Comparison of ENCODE assay signal across 25 cellular contexts in genomic region chr17:1956134-1956533, GRCh38.
"Had no signal": no experiment of that assay in that cellular context is flagged by ENCODE, and none has a peak within 500 bp of the region (broad histone marks: within the 10 kb centered on the region; RNA-seq: fewer than 3 reads in every experiment).

No MANE protein-coding gene starts in this region.

- H3K36me3 Mint-ChIP-seq: activated naive CD8-positive, alpha-beta T cell treated with anti-CD3 and anti-CD28 coated beads, Interleukin-2, amount 10 ng/mL, durations not matched to agents 7 days and 5 days; naive thymus-derived CD8-positive, alpha-beta T cell had no signal

- H3K9me3 ChIP-seq: breast epithelium, colonic mucosa, esophagus muscularis mucosa, left ventricle myocardium inferior, prostate gland, thoracic aorta, upper lobe of left lung had no signal

- H3K27ac Mint-ChIP-seq: activated B cell treated with CpG ODN at 0.5 μM for 24 hours; activated CD4-positive, alpha-beta T cell treated with anti-CD3 and anti-CD28 coated beads for 36 hours; activated naive CD4-positive, alpha-beta T cell treated with anti-CD3 and anti-CD28 coated beads for 36 hours; activated naive CD8-positive, alpha-beta T cell treated with anti-CD3 and anti-CD28 coated beads, Interleukin-2, amount 10 ng/mL, durations not matched to agents 7 days and 5 days; effector memory CD8-positive, alpha-beta T cell; mesothelial cell of epicardium; naive thymus-derived CD8-positive, alpha-beta T cell had no signal

- H3K36me3 ChIP-seq: breast epithelium, colonic mucosa, esophagus muscularis mucosa, left ventricle myocardium inferior, prostate gland, thoracic aorta, upper lobe of left lung had no signal

- H3K27ac ChIP-seq: breast epithelium, colonic mucosa, esophagus muscularis mucosa, hepatocyte, left ventricle myocardium inferior, prostate gland, thoracic aorta, upper lobe of left lung had no signal

- H3K4me1 Mint-ChIP-seq: activated B cell treated with CpG ODN at 0.5 μM for 24 hours; activated CD4-positive, alpha-beta T cell treated with anti-CD3 and anti-CD28 coated beads for 36 hours; activated naive CD8-positive, alpha-beta T cell treated with anti-CD3 and anti-CD28 coated beads, Interleukin-2, amount 10 ng/mL, durations not matched to agents 7 days and 5 days had no signal

- ATAC-seq: activated CD4-positive, alpha-beta T cell treated with anti-CD3 and anti-CD28 coated beads for 36 hours; activated T-cell treated with anti-CD3 and anti-CD28 coated beads, Interleukin-2, amount 50 U/mL, for 4 hours; effector memory CD8-positive, alpha-beta T cell; naive thymus-derived CD8-positive, alpha-beta T cell had no signal

- H3K9me3 Mint-ChIP-seq: activated B cell treated with CpG ODN at 0.5 μM for 24 hours; activated naive CD4-positive, alpha-beta T cell treated with anti-CD3 and anti-CD28 coated beads for 36 hours; activated naive CD8-positive, alpha-beta T cell treated with anti-CD3 and anti-CD28 coated beads, Interleukin-2, amount 10 ng/mL, durations not matched to agents 7 days and 5 days; activated T-cell treated with anti-CD3 and anti-CD28 coated beads, Interleukin-2, amount 50 U/mL, for 4 hours; effector memory CD8-positive, alpha-beta T cell; mesothelial cell of epicardium; naive thymus-derived CD8-positive, alpha-beta T cell had no signal

- H3K4me3 Mint-ChIP-seq: activated B cell treated with CpG ODN at 0.5 μM for 24 hours; activated CD4-positive, alpha-beta T cell treated with anti-CD3 and anti-CD28 coated beads for 36 hours; activated naive CD4-positive, alpha-beta T cell treated with anti-CD3 and anti-CD28 coated beads for 36 hours; activated naive CD8-positive, alpha-beta T cell treated with anti-CD3 and anti-CD28 coated beads, Interleukin-2, amount 10 ng/mL, durations not matched to agents 7 days and 5 days; activated T-cell treated with anti-CD3 and anti-CD28 coated beads, Interleukin-2, amount 50 U/mL, for 4 hours; effector memory CD8-positive, alpha-beta T cell; mesothelial cell of epicardium; naive thymus-derived CD8-positive, alpha-beta T cell had no signal

- DNase-seq: activated B cell treated with CpG ODN at 0.5 μM for 24 hours; activated CD4-positive, alpha-beta T cell treated with anti-CD3 and anti-CD28 coated beads for 36 hours; activated CD4-positive, alpha-beta T cell treated with anti-CD3 and anti-CD28 coated beads, Interleukin-2, amount 50 U/mL, for 48 hours; activated CD8-positive, alpha-beta memory T cell treated with anti-CD3 and anti-CD28 coated beads, Interleukin-2, amount 50 U/mL, for 48 hours; activated naive CD4-positive, alpha-beta T cell treated with anti-CD3 and anti-CD28 coated beads for 36 hours; activated naive CD8-positive, alpha-beta T cell treated with anti-CD3 and anti-CD28 coated beads, Interleukin-2, amount 10 ng/mL, durations not matched to agents 7 days and 5 days; activated T-cell treated with anti-CD3 and anti-CD28 coated beads, Interleukin-2, amount 50 U/mL, for 4 hours; amniotic stem cell; colonic mucosa; dorsolateral prefrontal cortex; effector memory CD8-positive, alpha-beta T cell; glutamatergic neuron; left ventricle myocardium inferior; stimulated activated CD4-positive, alpha-beta T cell treated with anti-CD3 and anti-CD28 coated beads, Interleukin-2, amount 100 ng/mL, for 48 hours; stimulated activated CD8-positive, alpha-beta memory T cell treated with anti-CD3 and anti-CD28 coated beads, Interleukin-4, amount 100 ng/mL, for 48 hours; stimulated activated naive CD4-positive, alpha-beta T cell; T-helper 9 cell; upper lobe of left lung had no signal

- H3K27me3 Mint-ChIP-seq: activated CD4-positive, alpha-beta T cell treated with anti-CD3 and anti-CD28 coated beads for 36 hours had no signal

- H3K4me1 ChIP-seq: breast epithelium, colonic mucosa, prostate gland had no signal

- H3K4me3 ChIP-seq: breast epithelium, colonic mucosa, dorsolateral prefrontal cortex, esophagus muscularis mucosa, hepatocyte, left ventricle myocardium inferior, prostate gland, thoracic aorta, upper lobe of left lung had no signal
